In the genomic region with DNA sequence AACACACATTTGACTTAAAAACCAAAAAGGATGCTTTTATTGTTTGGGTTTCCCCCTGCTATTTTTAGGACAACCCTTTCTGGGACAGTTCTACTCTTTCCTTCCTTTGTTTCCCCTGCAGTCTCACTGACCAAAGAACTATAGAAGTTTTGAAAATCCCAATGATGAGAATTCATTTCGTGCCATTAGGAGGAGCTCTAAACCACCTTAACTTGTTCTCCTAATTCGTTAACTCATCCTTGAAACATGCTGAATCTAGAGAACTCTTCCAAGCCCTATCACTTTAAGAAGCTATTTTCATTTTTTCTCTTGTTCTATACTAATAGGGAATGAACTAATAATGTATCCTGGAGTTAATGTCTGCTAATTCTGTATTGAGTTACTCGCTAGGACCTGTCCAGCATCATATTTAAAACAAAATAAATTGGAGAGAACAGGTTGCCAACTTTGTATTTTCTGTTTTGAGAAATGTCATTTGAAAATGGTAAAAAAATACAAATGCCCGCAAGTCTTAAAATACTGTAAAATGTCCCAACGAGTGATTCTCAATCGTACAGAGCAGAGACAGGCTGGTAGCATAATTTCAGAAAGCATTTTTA, we compare ENCODE assay signal across 9 cellular contexts.
DNase-seq lines count a peak whose midpoint lies in the region; ATAC-seq and TF ChIP-seq lines count a peak whose summit lies in the region.
"Had no signal": no experiment of that assay in that cellular context is flagged by ENCODE, and none has a peak within 500 bp of the region (broad histone marks: within the 10 kb centered on the region; RNA-seq: fewer than 3 reads in every experiment).

No MANE protein-coding gene starts in this region.

- H3K9me3 Mint-ChIP-seq in glutamatergic neuron (ENCODE audit: unreplicated experiment), result no peaks in the 10 kb centered on the region
- H3K9me3 Mint-ChIP-seq in activated CD4-positive, alpha-beta T cell treated with anti-CD3 and anti-CD28 coated beads, Interleukin-2, amount 10 ng/mL, durations not matched to agents 7 days and 5 days, result no peaks in the 10 kb centered on the region
- H3K9me3 Mint-ChIP-seq: activated T-cell treated with anti-CD3 and anti-CD28 coated beads, Interleukin-2, amount 50 U/mL, for 4 hours had no signal

- TF ChIP-seq CTCF in WI38 (IDR thresholded peaks at IDR 0.05; ENCODE audit: low read depth, low read length) (peak; percentile 40; the same call in 1 of the 2 replicates), glutamatergic neuron (IDR thresholded peaks at IDR 0.05; ENCODE audit: partially characterized antibody, unreplicated experiment) (peak; percentile 49)

- CTCF ChIA-PET in activated CD4-positive, alpha-beta T cell treated with anti-CD3 and anti-CD28 coated beads, Interleukin-2, amount 10 ng/mL, durations not matched to agents 7 days and 5 days (lab: Charles Lee), result interaction anchor here (0.7 to 3.6 kb wide), 13 partner anchors 10 to 331 kb away, joined by 3 to 16 read pairs (median 4); no protein-coding TSS in a partner anchor

- no peaks in the 10 kb centered on the region for H3K36me3 Mint-ChIP-seq in glutamatergic neuron (ENCODE audit: unreplicated experiment)
- H3K36me3 Mint-ChIP-seq in activated CD4-positive, alpha-beta T cell treated with anti-CD3 and anti-CD28 coated beads, Interleukin-2, amount 10 ng/mL, durations not matched to agents 7 days and 5 days (ENCODE audit: low read depth), result peaks cover 33% of the 10 kb centered on the region

- H3K27ac Mint-ChIP-seq in glutamatergic neuron (ENCODE audit: unreplicated experiment), result no peak overlapping the region
- H3K27ac Mint-ChIP-seq in activated CD4-positive, alpha-beta T cell treated with anti-CD3 and anti-CD28 coated beads, Interleukin-2, amount 10 ng/mL, durations not matched to agents 7 days and 5 days, result no peak overlapping the region

- H3K4me3 ChIP-seq in WI38 (ENCODE audit: low read depth, low read length), result no peak overlapping the region

- ATAC-seq in GM19035 (IDR thresholded peaks at IDR 0.05; ENCODE audit: unreplicated experiment), result no peak

- no peaks in the 10 kb centered on the region for H3K4me1 Mint-ChIP-seq in glutamatergic neuron (ENCODE audit: low read depth, unreplicated experiment)
- peaks cover 3% of the 10 kb centered on the region for H3K4me1 Mint-ChIP-seq in activated CD4-positive, alpha-beta T cell treated with anti-CD3 and anti-CD28 coated beads, Interleukin-2, amount 10 ng/mL, durations not matched to agents 7 days and 5 days

- H3K4me3 Mint-ChIP-seq in glutamatergic neuron (ENCODE audit: unreplicated experiment), result no peak overlapping the region
- H3K4me3 Mint-ChIP-seq in activated CD4-positive, alpha-beta T cell treated with anti-CD3 and anti-CD28 coated beads, Interleukin-2, amount 10 ng/mL, durations not matched to agents 7 days and 5 days, result no peak overlapping the region
- H3K4me3 Mint-ChIP-seq: activated T-cell treated with anti-CD3 and anti-CD28 coated beads, Interleukin-2, amount 50 U/mL, for 4 hours had no signal

- no peaks in the 10 kb centered on the region for H3K27me3 Mint-ChIP-seq in glutamatergic neuron (ENCODE audit: unreplicated experiment)
- no peaks in the 10 kb centered on the region for H3K27me3 Mint-ChIP-seq in activated CD4-positive, alpha-beta T cell treated with anti-CD3 and anti-CD28 coated beads, Interleukin-2, amount 10 ng/mL, durations not matched to agents 7 days and 5 days

- peak; percentile 66 for DNase-seq in NCI-H510A treated with DMSO at 0.1 percent for 48 hours (lab: John Stamatoyannopoulos, UW)
- DNase-seq in NCI-H510A (lab: John Stamatoyannopoulos, UW), result no peak
- DNase-seq in MV-4-11 (lab: John Stamatoyannopoulos, UW), result peak; percentile 42
- no peak for DNase-seq in glutamatergic neuron
- DNase-seq in putamen (ENCODE audit: low spot score), result peak; percentile 52
- no peak for DNase-seq in activated CD4-positive, alpha-beta T cell treated with anti-CD3 and anti-CD28 coated beads, Interleukin-2, amount 10 ng/mL, durations not matched to agents 7 days and 5 days
- DNase-seq: activated T-cell treated with anti-CD3 and anti-CD28 coated beads, Interleukin-2, amount 50 U/mL, for 4 hours had no signal

- POLR2A ChIA-PET in activated CD4-positive, alpha-beta T cell treated with anti-CD3 and anti-CD28 coated beads, Interleukin-2, amount 10 ng/mL, durations not matched to agents 7 days and 5 days (lab: Charles Lee), result no interaction called here

Comparison
In these comparisons a context has a peak if more than half of its experiments do, and no peak if none do; other contexts are left out.
1. DNase-seq: peak in NCI-H510A treated with DMSO at 0.1 percent for 48 hours (single experiment), MV-4-11 (single experiment) and putamen (single experiment); none in NCI-H510A (single experiment), glutamatergic neuron (single experiment) and activated CD4-positive, alpha-beta T cell treated with anti-CD3 and anti-CD28 coated beads, Interleukin-2, amount 10 ng/mL, durations not matched to agents 7 days and 5 days (single experiment).